25 cellular contexts compared by ENCODE assay signal in genomic region chr14:101797785-101798342, GRCh38. TPM values are rescaled to one million over a fixed set of nuclear protein-coding genes. Genes with fewer than 3 reads are reported as not detected.
DNase-seq lines count a peak whose midpoint lies in the region; ATAC-seq and TF ChIP-seq lines count a peak whose summit lies in the region.
"Had no signal": no experiment of that assay in that cellular context is flagged by ENCODE, and none has a peak within 500 bp of the region (broad histone marks: within the 10 kb centered on the region; RNA-seq: fewer than 3 reads in every experiment).

No MANE protein-coding gene starts in this region.

- no peak for TF ChIP-seq CTCF in HEK293 (tag by site-specific recombination; IDR thresholded peaks at IDR 0.05)
- no peak for TF ChIP-seq CTCF in gastroesophageal sphincter (IDR thresholded peaks at IDR 0.05)
- TF ChIP-seq CTCF in gastrocnemius medialis (IDR thresholded peaks at IDR 0.05 in 4 of 5, conservative IDR thresholded peaks at IDR 0.05 in 1 of 5) = no peak
- no peak for TF ChIP-seq CTCF in lower leg skin (IDR thresholded peaks at IDR 0.05)

- in situ Hi-C loops in gastrocnemius medialis (cut with MboI; ENCODE audit: low sequenced_read_pairs in 4 of 4) = no loop called here

- CTCF ChIA-PET in HEK293 (lab: Yijun Ruan, JAX) = interaction anchor here (0.6 kb wide), 1 partner anchor 65 kb away, joined by 4 read pairs; no protein-coding TSS in a partner anchor

- H3K9me3 ChIP-seq in HEK293 (ENCODE audit: control insufficient read depth, insufficient read depth, low read depth, low read length) (no peaks in the 10 kb centered on the region), gastroesophageal sphincter (no peaks in the 10 kb centered on the region), right cardiac atrium (ENCODE audit: control insufficient read depth, low read length) (no peaks in the 10 kb centered on the region), gastrocnemius medialis (no peaks in the 10 kb centered on the region)
- H3K9me3 ChIP-seq: MG63 had no signal

- POLR2A ChIA-PET in HEK293 (lab: Yijun Ruan, JAX) = no interaction called here

- H3K27ac ChIP-seq in HEK293 (ENCODE audit: extremely low read depth, low read depth, low read length) = no peak overlapping the region
- peak overlapping the region; percentile 75 to 83 (median 78) for H3K27ac ChIP-seq in gastroesophageal sphincter
- H3K27ac ChIP-seq in right cardiac atrium (ENCODE audit: low read length) = peak overlapping the region; percentile 14
- peak overlapping the region; percentile 55 to 65 (median 62) for H3K27ac ChIP-seq in gastrocnemius medialis
- H3K27ac ChIP-seq: RWPE1, SJCRH30 had no signal

- 38 to 59% methylated on average over 3 to 5 of the region's 5 CpGs for WGBS in gastroesophageal sphincter (ENCODE audit: low coverage in 1 of 2), 2 donors
- WGBS in right cardiac atrium = 77% methylated on average over 5 of the region's 5 CpGs
- WGBS in lower leg skin, 2 donors = 83 to 88% methylated on average over 5 of the region's 5 CpGs

- intact Hi-C loops in right cardiac atrium (cut with DNase I) = no loop called here
- intact Hi-C loops in gastrocnemius medialis (cut with DNase I; ENCODE audit: low total_unique reads) = no loop called here
- intact Hi-C loops in lower leg skin (cut with DNase I; ENCODE audit: low total_unique reads) = no loop called here

- H3K36me3 ChIP-seq in HEK293 (ENCODE audit: control insufficient read depth in 2 of 2, insufficient read depth in 1 of 2, low read length in 2 of 2) (no peaks in the 10 kb centered on the region), gastroesophageal sphincter (peaks cover 0 to 4% of the 10 kb centered on the region in 2 donors), gastrocnemius medialis (no peaks in the 10 kb centered on the region)
- H3K36me3 ChIP-seq: MG63, SJCRH30 had no signal

- no peak for TF ChIP-seq POLR2A in gastroesophageal sphincter (IDR thresholded peaks at IDR 0.05)
- TF ChIP-seq POLR2A in gastrocnemius medialis (IDR thresholded peaks at IDR 0.05) = no peak
- TF ChIP-seq POLR2A in lower leg skin (IDR thresholded peaks at IDR 0.05) = no peak

- no peak for TF ChIP-seq EP300 in gastroesophageal sphincter (IDR thresholded peaks at IDR 0.05)

- H3K4me3 ChIP-seq in HEK293 (ENCODE audit: low read depth, low read length) (no peak overlapping the region), gastroesophageal sphincter (no peak overlapping the region), right cardiac atrium (ENCODE audit: low read length) (no peak overlapping the region), gastrocnemius medialis (no peak overlapping the region), lower leg skin (ENCODE audit: low read depth, poor library complexity, severe bottlenecking) (no peak overlapping the region)
- H3K4me3 ChIP-seq: MG63, SJCRH30 had no signal

- H3K27me3 ChIP-seq in gastroesophageal sphincter (no peaks in the 10 kb centered on the region), right cardiac atrium (ENCODE audit: control insufficient read depth, insufficient read depth) (no peaks in the 10 kb centered on the region), gastrocnemius medialis (no peaks in the 10 kb centered on the region)
- H3K27me3 ChIP-seq: MG63, SJCRH30 had no signal

- ATAC-seq in gastroesophageal sphincter (peak; percentile 77), right cardiac atrium (peak; percentile 53), gastrocnemius medialis (peak; percentile 72 to 89), HG02642 (IDR thresholded peaks at IDR 0.05; ENCODE audit: poor library complexity, unreplicated experiment) (no peak), HG02588 (IDR thresholded peaks at IDR 0.05; ENCODE audit: unreplicated experiment) (no peak)
- ATAC-seq: HCT116 had no signal

- no peak for DNase-seq in right cardiac atrium
- DNase-seq in gastrocnemius medialis = peak in 1 of 2 donors; percentile 33
- no peak for DNase-seq in NCI-H345 treated with DMSO at 0.1 percent for 48 hours (lab: John Stamatoyannopoulos, UW; ENCODE audit: unreplicated experiment)
- no peak for DNase-seq in lower leg skin (ENCODE audit: low spot score in 2 of 2)
- DNase-seq: AML-193; C1 segment of cervical spinal cord; Calu3; CD8-positive, alpha-beta memory T cell; GDM1; GOT3; MG63; NCI-H1048; NCI-H1417 treated with DMSO at 0.1 percent for 48 hours; NCI-H187; NCI-H2227 treated with DMSO at 0.1 percent for 48 hours; NCI-H510A treated with DMSO at 0.1 percent for 48 hours; NCI-H748 treated with DMSO at 0.1 percent for 48 hours; NK-92 treated with Interleukin-12 subunit alpha and Interleukin-12 subunit beta, amount 100 ng/mL, for 24 hours; SJCRH30 had no signal

- H3K4me1 ChIP-seq in HEK293 (ENCODE audit: control insufficient read depth, insufficient read depth, low read length) = no peaks in the 10 kb centered on the region
- H3K4me1 ChIP-seq in gastroesophageal sphincter = peaks cover 3 to 37% (median 4%) of the 10 kb centered on the region in 3 donors
- no peaks in the 10 kb centered on the region for H3K4me1 ChIP-seq in right cardiac atrium (ENCODE audit: control insufficient read depth, insufficient read depth, low read length)
- H3K4me1 ChIP-seq in gastrocnemius medialis = peaks cover 13 to 18% of the 10 kb centered on the region in 2 donors

TF ChIP-seq in HEK293, 187 proteins besides CTCF, POLR2A, EP300 and RAD21 (continues in another document):
- TF ChIP-seq KLF16 (tag by site-specific recombination; IDR thresholded peaks at IDR 0.05) (no peak), PRDM6 (tag by site-specific recombination; IDR thresholded peaks at IDR 0.05) (no peak), SP7 (tag by site-specific recombination; IDR thresholded peaks at IDR 0.05) (no peak), ZEB2 (tag by site-specific recombination; IDR thresholded peaks at IDR 0.05) (no peak), ZNF138 (tag by site-specific recombination; IDR thresholded peaks at IDR 0.05; ENCODE audit: borderline replicate concordance) (no peak), ZNF585B (tag by site-specific recombination; IDR thresholded peaks at IDR 0.05) (no peak), ZBTB49 (tag by site-specific recombination; IDR thresholded peaks at IDR 0.05; ENCODE audit: low read depth) (no peak), KLF9 (tag by site-specific recombination; IDR thresholded peaks at IDR 0.05; ENCODE audit: low read depth) (no peak), PRDM1 (tag by site-specific recombination; IDR thresholded peaks at IDR 0.05) (no peak), ZNF530 (tag by site-specific recombination; IDR thresholded peaks at IDR 0.05; ENCODE audit: low read depth) (no peak), ZNF280D (tag by site-specific recombination; IDR thresholded peaks at IDR 0.05) (no peak)

RNA-seq across cellular contexts. Expression of gene PPP2R5C, which starts 36.4 kb away (rescaled TPM):
- 100 to 1,000 TPM; 123 to 199 (median 131) TPM for total RNA-seq in gastroesophageal sphincter
- 100 to 1,000 TPM; 141 to 158 (median 146) TPM for total RNA-seq in right cardiac atrium
- 100.0 TPM for polyA plus RNA-seq in right cardiac atrium
- total RNA-seq in gastrocnemius medialis = 10 to 100 TPM; 35.4 to 65.9 (median 49.3) TPM
- 10 to 100 TPM; 74.6 to 89.9 (median 80.3) TPM for total RNA-seq in lower leg skin

Comparison
In these comparisons a context has a peak if more than half of its experiments do, and no peak if none do; other contexts are left out.
1. ATAC-seq: peak in gastroesophageal sphincter (single experiment), right cardiac atrium (2 of 2) and gastrocnemius medialis (2 of 2); none in HG02642 (single experiment) and HG02588 (single experiment).